In the genomic region with DNA sequence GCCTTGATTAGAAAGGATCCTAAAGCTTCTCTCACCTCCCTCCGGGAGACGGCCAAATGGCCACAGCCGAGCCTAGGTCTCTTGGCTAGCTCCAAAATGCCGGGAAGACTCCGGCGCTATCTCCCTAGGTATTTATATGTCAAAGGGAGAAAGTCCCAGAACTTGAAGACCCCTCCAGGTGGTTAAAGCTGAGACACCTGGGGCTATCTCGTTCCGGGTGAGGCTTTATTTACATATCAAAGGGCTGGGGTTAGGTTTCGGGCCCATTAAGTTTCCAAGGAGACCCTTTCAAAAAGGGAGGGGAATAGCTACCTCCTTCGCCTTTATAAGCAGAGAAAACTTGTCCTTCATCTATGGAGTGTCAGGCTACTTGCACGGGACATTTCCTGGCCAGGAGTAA, we compare ENCODE assay signal across 26 cellular contexts.
A peak's percentile ranks its signal among the peaks of the same experiment; 100 is the strongest.
DNase-seq lines count a peak whose midpoint lies in the region; ATAC-seq lines count a peak whose summit lies in the region.
"Had no signal": no experiment of that assay in that cellular context is flagged by ENCODE, and none has a peak within 500 bp of the region (broad histone marks: within the 10 kb centered on the region; RNA-seq: fewer than 3 reads in every experiment).

No MANE protein-coding gene starts in this region.

- no peak overlapping the region for H3K27ac Mint-ChIP-seq in activated naive CD4-positive, alpha-beta T cell treated with anti-CD3 and anti-CD28 coated beads, Interleukin-2, amount 50 U/mL, for 72 hours
- H3K27ac Mint-ChIP-seq: activated CD8-positive, alpha-beta memory T cell treated with anti-CD3 and anti-CD28 coated beads, Interleukin-2, amount 10 ng/mL, durations not matched to agents 7 days and 5 days; activated naive CD8-positive, alpha-beta T cell treated with anti-CD3 and anti-CD28 coated beads, Interleukin-2, amount 10 ng/mL, durations not matched to agents 7 days and 5 days; activated T-helper 17 cell treated with anti-CD3 and anti-CD28 coated beads, Interleukin-2, amount 50 U/mL, for 72 hours; B cell; HFFc6; naive B cell had no signal

- H3K9me3 ChIP-seq in NT2/D1 (ENCODE audit: insufficient read depth, low read length) (no peaks in the 10 kb centered on the region), trophoblast cell (ENCODE audit: insufficient read depth, low read depth, low read length) (no peaks in the 10 kb centered on the region)
- H3K9me3 ChIP-seq: colonic mucosa, heart right ventricle, pancreas, tibial nerve had no signal

- no CpG with 5 or more reads among the region's 11 CpGs for WGBS in trophoblast cell (ENCODE audit: extremely low coverage, insufficient coverage, insufficient read length)

- H3K18ac ChIP-seq in trophoblast cell (ENCODE audit: low read length), result no peak overlapping the region

- no peak overlapping the region for H3K4ac ChIP-seq in trophoblast cell (ENCODE audit: low read depth, low read length)

- H3K4me2 ChIP-seq in trophoblast cell (ENCODE audit: low read length), result peak overlapping the region; percentile 12

- no peaks in the 10 kb centered on the region for H3K36me3 Mint-ChIP-seq in activated naive CD4-positive, alpha-beta T cell treated with anti-CD3 and anti-CD28 coated beads, Interleukin-2, amount 50 U/mL, for 72 hours
- H3K36me3 Mint-ChIP-seq: activated CD8-positive, alpha-beta memory T cell treated with anti-CD3 and anti-CD28 coated beads, Interleukin-2, amount 10 ng/mL, durations not matched to agents 7 days and 5 days; activated naive CD8-positive, alpha-beta T cell treated with anti-CD3 and anti-CD28 coated beads, Interleukin-2, amount 10 ng/mL, durations not matched to agents 7 days and 5 days; naive B cell had no signal

- H3K14ac ChIP-seq in trophoblast cell (ENCODE audit: low read length), result no peak overlapping the region

- no peaks in the 10 kb centered on the region for H3K79me2 ChIP-seq in trophoblast cell (ENCODE audit: control insufficient read depth, insufficient read depth, low read length, poor library complexity)

- H3K23ac ChIP-seq in trophoblast cell (ENCODE audit: low read length), result no peak overlapping the region

- H3K9ac ChIP-seq in NT2/D1 (ENCODE audit: insufficient read length, low read depth) (no peak overlapping the region), trophoblast cell (ENCODE audit: low read length) (no peak overlapping the region)

- H3K79me1 ChIP-seq in trophoblast cell (ENCODE audit: low read length), result no peaks in the 10 kb centered on the region

- H4K8ac ChIP-seq in trophoblast cell (ENCODE audit: low read depth, low read length), result no peak overlapping the region

- H3K27me3 ChIP-seq in NT2/D1 (ENCODE audit: insufficient read depth, insufficient read length) (no peaks in the 10 kb centered on the region), trophoblast cell (ENCODE audit: insufficient read depth, low read length) (no peaks in the 10 kb centered on the region)
- H3K27me3 ChIP-seq: brain microvascular endothelial cell, colonic mucosa, pancreas had no signal

- H3K36me3 ChIP-seq in NT2/D1 (ENCODE audit: insufficient read depth, insufficient read length, low read length) (no peaks in the 10 kb centered on the region), trophoblast cell (ENCODE audit: control insufficient read depth in 1 of 2, insufficient read depth in 2 of 2, low read length in 2 of 2) (no peaks in the 10 kb centered on the region)
- H3K36me3 ChIP-seq: brain microvascular endothelial cell, colonic mucosa, heart right ventricle, pancreas, tibial nerve had no signal

- H3K4me3 ChIP-seq in NT2/D1 (ENCODE audit: insufficient read length, low read depth), result peak overlapping the region; percentile 8
- no peak overlapping the region for H3K4me3 ChIP-seq in trophoblast cell (ENCODE audit: low read depth, low read length)
- H3K4me3 ChIP-seq: colonic mucosa, heart right ventricle, pancreas, tibial nerve had no signal

- no peak overlapping the region for H3K27ac ChIP-seq in trophoblast cell (ENCODE audit: low read depth, low read length)
- H3K27ac ChIP-seq: 22Rv1, brain microvascular endothelial cell, colonic mucosa, heart right ventricle, pancreas, tibial nerve had no signal

- no peak overlapping the region for H2AK5ac ChIP-seq in trophoblast cell (ENCODE audit: low read length)

- no peak for ATAC-seq in activated naive CD4-positive, alpha-beta T cell treated with anti-CD3 and anti-CD28 coated beads, Interleukin-2, amount 50 U/mL, for 72 hours
- no peak for ATAC-seq in Right ventricle myocardium inferior
- ATAC-seq: activated CD8-positive, alpha-beta memory T cell treated with anti-CD3 and anti-CD28 coated beads, Interleukin-2, amount 10 ng/mL, durations not matched to agents 7 days and 5 days; activated T-helper 17 cell treated with anti-CD3 and anti-CD28 coated beads, Interleukin-2, amount 50 U/mL, for 72 hours; heart right ventricle; pancreas; sciatic nerve; stimulated activated naive CD8-positive, alpha-beta T cell treated with anti-CD3 and anti-CD28 coated beads, Interleukin-15, Interleukin-2, amounts not matched to agents 100 U/mL and 50 U/mL, for 24 hours had no signal

- H4K91ac ChIP-seq in trophoblast cell (ENCODE audit: low read depth, low read length), result no peak overlapping the region

- no peaks in the 10 kb centered on the region for H3K9me3 Mint-ChIP-seq in activated naive CD4-positive, alpha-beta T cell treated with anti-CD3 and anti-CD28 coated beads, Interleukin-2, amount 50 U/mL, for 72 hours
- H3K9me3 Mint-ChIP-seq: activated naive CD8-positive, alpha-beta T cell treated with anti-CD3 and anti-CD28 coated beads, Interleukin-2, amount 10 ng/mL, durations not matched to agents 7 days and 5 days; activated T-helper 17 cell treated with anti-CD3 and anti-CD28 coated beads, Interleukin-2, amount 50 U/mL, for 72 hours; HFFc6 had no signal

- no peak overlapping the region for H2AFZ ChIP-seq in trophoblast cell (ENCODE audit: insufficient read depth, low read length, poor library complexity)

- no peak overlapping the region for H2BK120ac ChIP-seq in trophoblast cell (ENCODE audit: insufficient read depth, low read length, poor library complexity)

- peaks cover 4% of the 10 kb centered on the region for H3K4me1 ChIP-seq in NT2/D1 (ENCODE audit: insufficient read depth, insufficient read length)
- H3K4me1 ChIP-seq in trophoblast cell (ENCODE audit: control insufficient read depth in 1 of 2, insufficient read depth in 2 of 2, low read length in 2 of 2), result no peaks in the 10 kb centered on the region
- H3K4me1 ChIP-seq: colonic mucosa, pancreas, tibial nerve had no signal

- DNase-seq in DMS 273 (lab: John Stamatoyannopoulos, UW; ENCODE audit: unreplicated experiment) (peak; percentile 18), DMS 273 treated with DMSO at 0.1 percent for 48 hours (lab: John Stamatoyannopoulos, UW) (no peak), NCI-H146 (lab: John Stamatoyannopoulos, UW) (peak; percentile 39), NT2/D1 (ENCODE audit: low read depth, low spot score) (peak; percentile 59), trophoblast cell (peak in 1 of 2 donors; percentile 6), Right ventricle myocardium inferior (ENCODE audit: missing footprints) (no peak), DMS53 treated with DMSO at 0.1 percent for 48 hours (lab: John Stamatoyannopoulos, UW; ENCODE audit: unreplicated experiment) (no peak)
- DNase-seq in activated naive CD4-positive, alpha-beta T cell treated with anti-CD3 and anti-CD28 coated beads, Interleukin-2, amount 50 U/mL, for 72 hours (ENCODE audit: low spot score in 2 of 2), result no peak
- DNase-seq: activated CD4-positive, alpha-beta T cell treated with anti-CD3 and anti-CD28 coated beads for 4 hours; activated CD8-positive, alpha-beta memory T cell treated with anti-CD3 and anti-CD28 coated beads, Interleukin-2, amount 10 ng/mL, durations not matched to agents 7 days and 5 days; activated naive CD8-positive, alpha-beta T cell treated with anti-CD3 and anti-CD28 coated beads, Interleukin-2, amount 10 ng/mL, durations not matched to agents 7 days and 5 days; brain microvascular endothelial cell; colonic mucosa; heart right ventricle; HFFc6; KBM-7; mammary epithelial cell; naive B cell; NCI-H226; pancreas; stimulated activated naive CD8-positive, alpha-beta T cell treated with anti-CD3 and anti-CD28 coated beads, Interleukin-15, Interleukin-2, amounts not matched to agents 100 U/mL and 50 U/mL, for 24 hours had no signal

- H4K12ac ChIP-seq in trophoblast cell (ENCODE audit: low read depth, low read length), result no peak overlapping the region

- intact Hi-C loops in Right ventricle myocardium inferior (cut with DNase I), result no loop called here

- no peak overlapping the region for H2BK5ac ChIP-seq in trophoblast cell (ENCODE audit: low read depth, low read length, poor library complexity)

- no peak overlapping the region for H2BK12ac ChIP-seq in trophoblast cell (ENCODE audit: low read length)

Comparison
In these comparisons a context has a peak if more than half of its experiments do, and no peak if none do; other contexts are left out.
1. DNase-seq: peak in DMS 273 (single experiment), NCI-H146 (single experiment) and NT2/D1 (single experiment); none in DMS 273 treated with DMSO at 0.1 percent for 48 hours (single experiment), activated naive CD4-positive, alpha-beta T cell treated with anti-CD3 and anti-CD28 coated beads, Interleukin-2, amount 50 U/mL, for 72 hours (0 of 2), Right ventricle myocardium inferior (single experiment) and DMS53 treated with DMSO at 0.1 percent for 48 hours (single experiment).